In genomic region chr12:121580959-121581680, GRCh38 we compare ENCODE assay signal across 8 cellular contexts. TPM values are rescaled to one million over a fixed set of nuclear protein-coding genes. Genes with fewer than 3 reads are reported as not detected.
DNase-seq lines count a peak whose midpoint lies in the region; ATAC-seq and TF ChIP-seq lines count a peak whose summit lies in the region.

Gene KDM2B (minus strand): TSS chr12:121581023. CDS start chr12:121580911, 112 bp downstream.

- DNase-seq in NCI-H510A treated with DMSO at 0.1 percent for 48 hours (lab: John Stamatoyannopoulos, UW), result peak; percentile 50
- no peak for DNase-seq in NCI-H510A (lab: John Stamatoyannopoulos, UW)
- peak; percentile 62 for DNase-seq in RPMI7951 (ENCODE audit: low read depth)
- DNase-seq in hypothalamus (lab: John Stamatoyannopoulos, UW), result peak in 40 of 51 donors; percentile 10 to 81 (median 42)
- DNase-seq in putamen (ENCODE audit: low spot score), result peak; percentile 62
- no peak for DNase-seq in NOMO-1 (lab: John Stamatoyannopoulos, UW; ENCODE audit: unreplicated experiment in 2 of 2)

- peak within 1 kb of the TSS; percentile 96 to 99 (median 98) for H3K4me3 Mint-ChIP-seq in brain

- peaks cover 4% of the 10 kb centered on the region for H3K36me3 Mint-ChIP-seq in brain

- peak within 1 kb of the TSS; percentile 96 to 99 (median 98) for H3K27ac Mint-ChIP-seq in brain

- H3K4me1 Mint-ChIP-seq in brain, result peaks cover 52% of the 10 kb centered on the region

- H3K27me3 Mint-ChIP-seq in brain, result peaks cover 17% of the 10 kb centered on the region

- H3K9me3 Mint-ChIP-seq in brain, result no peaks in the 10 kb centered on the region

- no peak for ATAC-seq in GM19328 (IDR thresholded peaks at IDR 0.05; ENCODE audit: unreplicated experiment)

- no peak for TF ChIP-seq CTCF in brain (conservative IDR thresholded peaks at IDR 0.05)

RNA-seq across cellular contexts. Expression of gene KDM2B, which starts in this region (rescaled TPM):
- 11.5 and 20.1 TPM in 2 replicates for total RNA-seq in RPMI7951 (2014; rRNA removed; shearing (Covaris generic))
- polyA plus RNA-seq in brain (ENCODE audit: insufficient read depth, low read depth, low replicate concordance), result 29.7 TPM

Comparison
In these comparisons a context has a peak if more than half of its experiments do, and no peak if none do; other contexts are left out.
1. DNase-seq: peak in NCI-H510A treated with DMSO at 0.1 percent for 48 hours (single experiment), RPMI7951 (single experiment), hypothalamus (40 of 51) and putamen (single experiment); none in NCI-H510A (single experiment) and NOMO-1 (0 of 2).